Comparison of ENCODE assay signal across 1 cellular context in genomic region chrX:66163849-66164401, GRCh38.
TF ChIP-seq lines count a peak whose summit lies in the region.

Gene HEPH (plus strand): TSS chrX:66164247. CDS start chrX:66170571, 6,324 bp downstream.

TF ChIP-seq in K562, 482 proteins besides CTCF, POLR2A, EP300 and RAD21 (continued from another document and continues in another):
- TF ChIP-seq ZNF318 (IDR thresholded peaks at IDR 0.05; ENCODE audit: borderline replicate concordance in 1 of 2, low read depth in 1 of 2) = no peak
- no peak for TF ChIP-seq ZZZ3 (IDR thresholded peaks at IDR 0.05)
- no peak for TF ChIP-seq TSC22D4 (tag; IDR thresholded peaks at IDR 0.05)
- no peak for TF ChIP-seq DDX20 (tag; IDR thresholded peaks at IDR 0.05; ENCODE audit: low read depth)
- TF ChIP-seq ZNF507 (tag; conservative IDR thresholded peaks at IDR 0.05) = no peak
- TF ChIP-seq NELFE (IDR thresholded peaks at IDR 0.05; ENCODE audit: insufficient read depth, insufficient read length) = no peak
- no peak for TF ChIP-seq FOXA3 (CRISPR knock-in tag; conservative IDR thresholded peaks at IDR 0.05 in 1 of 2, IDR thresholded peaks at IDR 0.05 in 1 of 2)
- TF ChIP-seq HDAC8 (tag; IDR thresholded peaks at IDR 0.05) = no peak
- TF ChIP-seq RBFOX2 (IDR thresholded peaks at IDR 0.05; ENCODE audit: low read depth, low read length) = peak; percentile 51; the same call in 1 of the 2 replicates
- TF ChIP-seq GTF2F1 (IDR thresholded peaks at IDR 0.05; ENCODE audit: low read depth, low read length) = no peak
- no peak for TF ChIP-seq ZBED1 (IDR thresholded peaks at IDR 0.05)
- no peak for TF ChIP-seq RBM14 (IDR thresholded peaks at IDR 0.05; ENCODE audit: borderline replicate concordance, insufficient read depth, low read depth, low read length)
- no peak for TF ChIP-seq TEAD2 (tag; IDR thresholded peaks at IDR 0.05)
- no peak for TF ChIP-seq GTF2A2 (tag; IDR thresholded peaks at IDR 0.05)
- no peak for TF ChIP-seq ARID4B (CRISPR knock-in tag; IDR thresholded peaks at IDR 0.05)
- TF ChIP-seq PHF21A (IDR thresholded peaks at IDR 0.05; ENCODE audit: borderline replicate concordance, low read depth) = no peak
- peak; percentile 76 for TF ChIP-seq HMBOX1 (IDR thresholded peaks at IDR 0.05)
- no peak for TF ChIP-seq LARP7 (IDR thresholded peaks at IDR 0.05)
- no peak for TF ChIP-seq SREBF2 (CRISPR knock-in tag; IDR thresholded peaks at IDR 0.05)
- TF ChIP-seq TEAD1 (CRISPR knock-in tag; IDR thresholded peaks at IDR 0.05) = peak in 1 of 2 experiments; percentile 65; a peak in 1 of 4 replicates
- TF ChIP-seq TFE3 (CRISPR knock-in tag; IDR thresholded peaks at IDR 0.05) = no peak
- TF ChIP-seq PYGO2 (tag; IDR thresholded peaks at IDR 0.05) = no peak
- no peak for TF ChIP-seq TGIF2 (CRISPR knock-in tag; IDR thresholded peaks at IDR 0.05)
- peak in 1 of 3 experiments; percentile 53 for TF ChIP-seq YY1 (IDR thresholded peaks at IDR 0.05; ENCODE audit: borderline replicate concordance in 1 of 3, control insufficient read depth in 1 of 3, extremely low read depth in 1 of 3, insufficient read depth in 3 of 3, insufficient read length in 1 of 3, insufficient replicate concordance in 2 of 3, low read depth in 1 of 3, low read length in 2 of 3)
- no peak for TF ChIP-seq LEF1 (IDR thresholded peaks at IDR 0.05)
- no peak for TF ChIP-seq KLF1 (tag; IDR thresholded peaks at IDR 0.05)
- TF ChIP-seq RBM25 (IDR thresholded peaks at IDR 0.05; ENCODE audit: low read depth, low read length, severe bottlenecking) = no peak
- TF ChIP-seq NBN (IDR thresholded peaks at IDR 0.05; ENCODE audit: low read depth) = peak; percentile 74; the same call in 1 of the 2 replicates
- TF ChIP-seq MYC (IDR thresholded peaks at IDR 0.05; ENCODE audit: low read depth, low read length) = peak; percentile 19; the same call in 1 of the 2 replicates
- no peak for TF ChIP-seq MYC (CRISPR knock-in tag; IDR thresholded peaks at IDR 0.05; ENCODE audit: borderline replicate concordance, low read depth)
- TF ChIP-seq TFAP4 (CRISPR knock-in tag; IDR thresholded peaks at IDR 0.05; ENCODE audit: borderline replicate concordance) = no peak
- TF ChIP-seq POLR2B (IDR thresholded peaks at IDR 0.05; ENCODE audit: low read depth, partially characterized antibody) = peak; percentile 68
- no peak for TF ChIP-seq MED1 (CRISPR knock-in tag; IDR thresholded peaks at IDR 0.05; ENCODE audit: borderline replicate concordance)
- no peak for TF ChIP-seq HLTF (IDR thresholded peaks at IDR 0.05)
- TF ChIP-seq REST (CRISPR knock-in tag; IDR thresholded peaks at IDR 0.05; ENCODE audit: low read depth) = no peak
- TF ChIP-seq ZNF395 (CRISPR knock-in tag; IDR thresholded peaks at IDR 0.05) = no peak
- peak; percentile 62; the same call in 1 of the 2 replicates for TF ChIP-seq HDAC2 (IDR thresholded peaks at IDR 0.05)
- TF ChIP-seq ZNF764 (CRISPR knock-in tag; IDR thresholded peaks at IDR 0.05; ENCODE audit: low read depth) = no peak
